In genomic region chr2:190649035-190649797, GRCh38 we compare ENCODE assay signal across 8 cellular contexts. TPM values are rescaled to one million over a fixed set of nuclear protein-coding genes. Genes with fewer than 3 reads are reported as not detected.
DNase-seq lines count a peak whose midpoint lies in the region; TF ChIP-seq lines count a peak whose summit lies in the region.

NAB1 (plus strand) TSS chr2:190649083; CDS start chr2:190659177, 10,094 bp downstream.

- H3K9me2 ChIP-seq in MM.1S (replicated peaks; ENCODE audit: insufficient read depth, low read length) = no peaks in the 10 kb centered on the region

- peak within 1 kb of the TSS; percentile 44; the same call in 1 of the 2 replicates for H3K27ac ChIP-seq in MM.1S (ENCODE audit: low read length)
- H3K27ac ChIP-seq in cingulate gyrus (ENCODE audit: low read depth, low read length) = peak within 1 kb of the TSS; percentile 90

- no peaks in the 10 kb centered on the region for H3K9me3 ChIP-seq in MM.1S (replicated peaks; ENCODE audit: insufficient read depth, low read length)

- H4K20me1 ChIP-seq in MM.1S (ENCODE audit: insufficient read depth, low read length) = no peaks in the 10 kb centered on the region

- TF ChIP-seq POLR2A in lower leg skin (IDR thresholded peaks at IDR 0.05) = no peak

- no peaks in the 10 kb centered on the region for H3F3A ChIP-seq in MM.1S (ENCODE audit: insufficient read depth, low read length)

- TF ChIP-seq CTCF in GM10248 (IDR thresholded peaks at IDR 0.05; ENCODE audit: control extremely low read depth, extremely low read depth, low read depth, missing control alignments) (no peak), MM.1S (IDR thresholded peaks at IDR 0.05; ENCODE audit: low read length) (no peak), lower leg skin (IDR thresholded peaks at IDR 0.05) (no peak)

- DNase-seq in GM10248 (ENCODE audit: extremely low spot score) (peak; percentile 71), H4 (ENCODE audit: low spot score) (peak; percentile 14), MM.1S (peak; percentile 52), lower leg skin (ENCODE audit: low spot score in 2 of 2) (peak; percentile 26 to 91), NCI-H2029 treated with DMSO at 0.1 percent for 48 hours (lab: John Stamatoyannopoulos, UW) (no peak)
- DNase-seq in activated CD4-positive, alpha-beta T cell treated with anti-CD3 and anti-CD28 coated beads for 24 hours (ENCODE audit: low read depth in 2 of 2) = peak; percentile 30 to 41
- peak in 2 of 3 donors; percentile 39 to 48 for DNase-seq in stimulated activated CD4-positive, alpha-beta T cell treated with anti-CD3 and anti-CD28 coated beads, TNF-alpha, amount 100 ng/mL, for 1 hour (ENCODE audit: low read depth in 3 of 3, low spot score in 1 of 3)

- peak within 1 kb of the TSS; percentile 72 for H2AFZ ChIP-seq in MM.1S (ENCODE audit: low read length)

- H3K4me2 ChIP-seq in MM.1S (ENCODE audit: low read depth, low read length) = peak within 1 kb of the TSS; percentile 67

- peak within 1 kb of the TSS; percentile 69 for H3K4me3 ChIP-seq in MM.1S (ENCODE audit: low read length)
- H3K4me3 ChIP-seq in lower leg skin (ENCODE audit: low read depth, poor library complexity, severe bottlenecking) = peak within 1 kb of the TSS; percentile 89

- H3K27me3 ChIP-seq in MM.1S (replicated peaks; ENCODE audit: insufficient read depth, low read length) = no peaks in the 10 kb centered on the region

- intact Hi-C loops in lower leg skin (cut with DNase I; ENCODE audit: low total_unique reads) = no loop called here

- H3K9ac ChIP-seq in MM.1S (ENCODE audit: low read length) = peak within 1 kb of the TSS; percentile 76

- CTCF ChIA-PET in GM10248 (lab: Yijun Ruan, JAX) = interaction anchor here (0.9 to 2.5 kb wide), 2 partner anchors 24 to 189 kb away, joined by 4 to 5 read pairs; no protein-coding TSS in a partner anchor

- 0 to 1% methylated on average over 34 to 46 of the region's 95 CpGs for WGBS in lower leg skin, 2 donors

- POLR2A ChIA-PET in GM10248 (lab: Yijun Ruan, JAX) = interaction anchor here (0.7 kb wide), 1 partner anchor 279 kb away, joined by 6 read pairs; no protein-coding TSS in a partner anchor

- peaks cover 45% of the 10 kb centered on the region for H3K79me2 ChIP-seq in MM.1S (ENCODE audit: low read length)

- H3K36me3 ChIP-seq in MM.1S (replicated peaks; ENCODE audit: insufficient read depth, low read length) = no peaks in the 10 kb centered on the region

- no peaks in the 10 kb centered on the region for H3K4me1 ChIP-seq in MM.1S (ENCODE audit: low read length)

RNA-seq across cellular contexts. Expression of gene NAB1, which starts in this region (rescaled TPM):
- 22.6 and 28.7 TPM in 2 replicates for total RNA-seq in H4 (2014; rRNA removed; shearing (Covaris generic))
- 10 to 100 TPM; 66.8 to 82.0 (median 75.1) TPM for total RNA-seq in lower leg skin
